Comparison of ENCODE assay signal across 8 cellular contexts in genomic region chr14:105527381-105528196, GRCh38. TPM values are rescaled to one million over a fixed set of nuclear protein-coding genes. Genes with fewer than 3 reads are reported as not detected.
DNase-seq lines count a peak whose midpoint lies in the region; ATAC-seq and TF ChIP-seq lines count a peak whose summit lies in the region.

No MANE protein-coding gene starts in this region.

- no peaks in the 10 kb centered on the region for H3K27me3 Mint-ChIP-seq in activated T-helper 17 cell treated with anti-CD3 and anti-CD28 coated beads, Interleukin-2, amount 50 U/mL, for 72 hours
- H3K27me3 Mint-ChIP-seq in stimulated activated naive CD8-positive, alpha-beta T cell treated with anti-CD3 and anti-CD28 coated beads, Interleukin-15, amount 100 ng/mL, for 72 hours: peaks cover 24% of the 10 kb centered on the region

- no peak for DNase-seq in HL-60 (ENCODE audit: low read depth in 1 of 2, low spot score in 1 of 2)
- DNase-seq in stimulated activated naive CD8-positive, alpha-beta T cell treated with anti-CD3 and anti-CD28 coated beads, Interleukin-15, amount 100 ng/mL, for 72 hours: no peak
- no peak for DNase-seq in HEK293T (ENCODE audit: extremely low spot score)
- DNase-seq in NCI-H2107 treated with DMSO at 0.1 percent for 48 hours (lab: John Stamatoyannopoulos, UW; ENCODE audit: unreplicated experiment): no peak

- peaks cover 6% of the 10 kb centered on the region for H3K36me3 Mint-ChIP-seq in activated T-helper 17 cell treated with anti-CD3 and anti-CD28 coated beads, Interleukin-2, amount 50 U/mL, for 72 hours (ENCODE audit: low read depth)

- no peak overlapping the region for H3K9ac ChIP-seq in iPS-18a (ENCODE audit: low read length)

- H3K9me3 ChIP-seq in iPS-18a (ENCODE audit: control insufficient read depth, low read depth, low read length): no peaks in the 10 kb centered on the region

- POLR2A ChIA-PET in HEK293T (lab: Yijun Ruan, JAX): interaction anchor here (1.0 to 1.5 kb wide), 3 partner anchors 10 to 42 kb away, joined by 4 to 14 read pairs (median 7); no protein-coding TSS in a partner anchor

- H3K4me3 Mint-ChIP-seq in activated T-helper 17 cell treated with anti-CD3 and anti-CD28 coated beads, Interleukin-2, amount 50 U/mL, for 72 hours: peak overlapping the region; percentile 73
- peak overlapping the region; percentile 85 to 89 for H3K4me3 Mint-ChIP-seq in stimulated activated naive CD8-positive, alpha-beta T cell treated with anti-CD3 and anti-CD28 coated beads, Interleukin-15, amount 100 ng/mL, for 72 hours

- H3K27me3 ChIP-seq in HL-60 (ENCODE audit: insufficient read depth, poor library complexity, severe bottlenecking): peaks cover 38% of the 10 kb centered on the region
- H3K27me3 ChIP-seq in iPS-18a (ENCODE audit: control insufficient read depth, insufficient read depth, low read length): peaks cover 58% of the 10 kb centered on the region

- H3K4me1 ChIP-seq in iPS-18a (ENCODE audit: control insufficient read depth, low read depth, low read length): no peaks in the 10 kb centered on the region

- TF ChIP-seq CTCF in HL-60 (IDR thresholded peaks at IDR 0.05; ENCODE audit: insufficient read depth, low read length): no peak

- peak overlapping the region; percentile 78 for H3K27ac Mint-ChIP-seq in activated T-helper 17 cell treated with anti-CD3 and anti-CD28 coated beads, Interleukin-2, amount 50 U/mL, for 72 hours
- H3K27ac Mint-ChIP-seq in stimulated activated naive CD8-positive, alpha-beta T cell treated with anti-CD3 and anti-CD28 coated beads, Interleukin-15, amount 100 ng/mL, for 72 hours: peak overlapping the region; percentile 40 to 91

- H3K4me3 ChIP-seq in HL-60 (replicated peaks; ENCODE audit: insufficient read depth, low read length): peak overlapping the region; percentile 38
- H3K4me3 ChIP-seq in iPS-18a (ENCODE audit: low read length): peak overlapping the region; percentile 46

- H3K27ac ChIP-seq in HL-60 (replicated peaks): 0 out of 2 replicates have a peak overlapping the region, but pooled peaks have one; percentile 27
- H3K27ac ChIP-seq in iPS-18a (ENCODE audit: low read length): no peak overlapping the region

- no peaks in the 10 kb centered on the region for H3K36me3 ChIP-seq in iPS-18a (ENCODE audit: control insufficient read depth, low read depth, low read length)

- CTCF ChIA-PET in HEK293T (lab: Yijun Ruan, JAX): interaction anchor here (0.6 to 1.8 kb wide), 5 partner anchors 20 to 423 kb away, joined by 3 to 7 read pairs (median 3); no protein-coding TSS in a partner anchor

- no peaks in the 10 kb centered on the region for H3K4me1 Mint-ChIP-seq in activated T-helper 17 cell treated with anti-CD3 and anti-CD28 coated beads, Interleukin-2, amount 50 U/mL, for 72 hours
- peaks cover 47% of the 10 kb centered on the region for H3K4me1 Mint-ChIP-seq in stimulated activated naive CD8-positive, alpha-beta T cell treated with anti-CD3 and anti-CD28 coated beads, Interleukin-15, amount 100 ng/mL, for 72 hours

- no peaks in the 10 kb centered on the region for H3K9me3 Mint-ChIP-seq in activated T-helper 17 cell treated with anti-CD3 and anti-CD28 coated beads, Interleukin-2, amount 50 U/mL, for 72 hours
- H3K9me3 Mint-ChIP-seq in stimulated activated naive CD8-positive, alpha-beta T cell treated with anti-CD3 and anti-CD28 coated beads, Interleukin-15, amount 100 ng/mL, for 72 hours: no peaks in the 10 kb centered on the region

- peak; percentile 3 for ATAC-seq in activated T-helper 17 cell treated with anti-CD3 and anti-CD28 coated beads, Interleukin-2, amount 50 U/mL, for 72 hours (replicated peaks)
- peak; percentile 10 for ATAC-seq in stimulated activated naive CD8-positive, alpha-beta T cell treated with anti-CD3 and anti-CD28 coated beads, Interleukin-15, amount 100 ng/mL, for 72 hours
- ATAC-seq in HG03139 (IDR thresholded peaks at IDR 0.05; ENCODE audit: unreplicated experiment): no peak
- no peak for ATAC-seq in GM21576 (IDR thresholded peaks at IDR 0.05; ENCODE audit: unreplicated experiment)

TF ChIP-seq in HEK293T, 16 proteins besides CTCF, POLR2A, EP300 and RAD21:
- TF ChIP-seq LEF1 (IDR thresholded peaks at IDR 0.05; ENCODE audit: borderline replicate concordance) (no peak), ARNT (IDR thresholded peaks at IDR 0.05) (no peak), NFRKB (IDR thresholded peaks at IDR 0.05) (no peak), CTBP1 (IDR thresholded peaks at IDR 0.05; ENCODE audit: borderline replicate concordance) (no peak)

RNA-seq across cellular contexts. Expression of gene TMEM121, which starts 1.2 kb away (rescaled TPM):
- 10 to 100 TPM in 1 of 2 donors, 1 to 10 TPM in 1; 2.5 to 12.3 TPM for total RNA-seq in activated T-helper 17 cell treated with anti-CD3 and anti-CD28 coated beads, Interleukin-2, amount 50 U/mL, for 72 hours

RNA-seq across cellular contexts. Expression of gene TEDC1, which starts 36.5 kb away (rescaled TPM):
- total RNA-seq in activated T-helper 17 cell treated with anti-CD3 and anti-CD28 coated beads, Interleukin-2, amount 50 U/mL, for 72 hours: 10 to 100 TPM; 23.3 to 39.1 TPM

RNA-seq across cellular contexts. Expression of gene CRIP1, which starts 40.9 kb away (rescaled TPM):
- 100 to 1,000 TPM; 271 to 358 TPM for total RNA-seq in activated T-helper 17 cell treated with anti-CD3 and anti-CD28 coated beads, Interleukin-2, amount 50 U/mL, for 72 hours

RNA-seq across cellular contexts. Expression of gene CRIP2, which starts 53.0 kb away (rescaled TPM):
- 1 to 10 TPM in 1 of 2 donors, under 1 TPM in 1; 0.97 to 2.2 TPM for total RNA-seq in activated T-helper 17 cell treated with anti-CD3 and anti-CD28 coated beads, Interleukin-2, amount 50 U/mL, for 72 hours

Comparison
In these comparisons a context has a peak if more than half of its experiments do, and no peak if none do; other contexts are left out.
1. ATAC-seq: peak in activated T-helper 17 cell treated with anti-CD3 and anti-CD28 coated beads, Interleukin-2, amount 50 U/mL, for 72 hours (single experiment) and stimulated activated naive CD8-positive, alpha-beta T cell treated with anti-CD3 and anti-CD28 coated beads, Interleukin-15, amount 100 ng/mL, for 72 hours (single experiment); none in HG03139 (single experiment) and GM21576 (single experiment).